8 cellular contexts compared by ENCODE assay signal in the genomic region with DNA sequence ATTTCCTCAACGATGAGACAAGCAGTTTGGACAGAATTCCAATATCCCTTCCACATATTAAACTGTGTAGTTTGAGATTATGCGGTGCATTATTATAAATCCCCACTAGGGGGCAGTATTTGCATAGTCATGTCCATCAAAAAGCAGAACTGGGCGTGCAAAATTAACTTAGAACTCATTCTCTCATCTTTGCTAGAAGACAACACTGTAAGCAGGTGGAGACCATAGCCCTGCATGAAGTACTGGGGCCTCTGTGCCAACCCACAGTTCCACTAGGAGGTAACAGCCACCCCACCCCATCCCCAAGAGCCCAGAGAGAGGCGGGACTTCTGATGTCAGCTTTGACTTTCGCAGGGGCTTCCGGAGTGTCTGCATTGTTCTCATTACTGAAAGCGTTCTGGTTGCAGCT.
DNase-seq lines count a peak whose midpoint lies in the region; ATAC-seq and TF ChIP-seq lines count a peak whose summit lies in the region.

No MANE protein-coding gene starts in this region.

- H3K9me2 ChIP-seq in OCI-LY1 (ENCODE audit: low read depth, low read length), result no peaks in the 10 kb centered on the region

- CTCF ChIA-PET in activated CD4-positive, alpha-beta T cell treated with anti-CD3 and anti-CD28 coated beads, Interleukin-2, amount 10 ng/mL, durations not matched to agents 7 days and 5 days (lab: Charles Lee), result no interaction called here

- no peak overlapping the region for H3K4me3 ChIP-seq in OCI-LY1 (ENCODE audit: low read depth, low read length, poor library complexity, severe bottlenecking)

- H3K4me1 ChIP-seq in OCI-LY1 (ENCODE audit: insufficient read depth, low read length, severe bottlenecking), result no peaks in the 10 kb centered on the region

- H4K20me1 ChIP-seq in OCI-LY1 (ENCODE audit: insufficient read depth, low read length), result no peaks in the 10 kb centered on the region

- peak overlapping the region; percentile 43 for H3K27ac Mint-ChIP-seq in activated CD4-positive, alpha-beta T cell treated with anti-CD3 and anti-CD28 coated beads, Interleukin-2, amount 10 ng/mL, durations not matched to agents 7 days and 5 days
- H3K27ac Mint-ChIP-seq in stimulated activated naive B cell treated with anti-CD40 and anti-IgM and Interleukin-4, amounts not matched to agents 10 μg/mL and 1 μg/mL and 100 μg/mL, for 72 hours, result no peak overlapping the region

- TF ChIP-seq EP300 in Ishikawa (IDR thresholded peaks at IDR 0.05; ENCODE audit: borderline replicate concordance), result no peak

- no peaks in the 10 kb centered on the region for H3K4me1 Mint-ChIP-seq in activated CD4-positive, alpha-beta T cell treated with anti-CD3 and anti-CD28 coated beads, Interleukin-2, amount 10 ng/mL, durations not matched to agents 7 days and 5 days
- H3K4me1 Mint-ChIP-seq in stimulated activated naive B cell treated with anti-CD40 and anti-IgM and Interleukin-4, amounts not matched to agents 10 μg/mL and 1 μg/mL and 100 μg/mL, for 72 hours, result peaks cover 4 to 7% of the 10 kb centered on the region in 2 donors

- no peak overlapping the region for H2AFZ ChIP-seq in OCI-LY1 (ENCODE audit: low read length)

- peak; percentile 60 for ATAC-seq in stimulated activated naive B cell treated with anti-CD40 and anti-IgM and Interleukin-4, amounts not matched to agents 10 μg/mL and 1 μg/mL and 100 μg/mL, for 72 hours (replicated peaks)
- no peak for ATAC-seq in GM21737 (IDR thresholded peaks at IDR 0.05; ENCODE audit: unreplicated experiment)

- H3K36me3 ChIP-seq in OCI-LY1 (ENCODE audit: insufficient read depth, low read length), result no peaks in the 10 kb centered on the region

- H3K4me3 Mint-ChIP-seq in activated CD4-positive, alpha-beta T cell treated with anti-CD3 and anti-CD28 coated beads, Interleukin-2, amount 10 ng/mL, durations not matched to agents 7 days and 5 days, result no peak overlapping the region
- peak overlapping the region; percentile 60 to 72 for H3K4me3 Mint-ChIP-seq in stimulated activated naive B cell treated with anti-CD40 and anti-IgM and Interleukin-4, amounts not matched to agents 10 μg/mL and 1 μg/mL and 100 μg/mL, for 72 hours

- H3K9ac ChIP-seq in OCI-LY1 (ENCODE audit: low read length), result no peak overlapping the region

- no peaks in the 10 kb centered on the region for H3K27me3 ChIP-seq in OCI-LY1 (ENCODE audit: insufficient read depth, low read length)

- H3K36me3 Mint-ChIP-seq in activated CD4-positive, alpha-beta T cell treated with anti-CD3 and anti-CD28 coated beads, Interleukin-2, amount 10 ng/mL, durations not matched to agents 7 days and 5 days (ENCODE audit: low read depth), result no peaks in the 10 kb centered on the region
- no peaks in the 10 kb centered on the region for H3K36me3 Mint-ChIP-seq in stimulated activated naive B cell treated with anti-CD40 and anti-IgM and Interleukin-4, amounts not matched to agents 10 μg/mL and 1 μg/mL and 100 μg/mL, for 72 hours

- peak; percentile 75 for TF ChIP-seq RAD21 in Ishikawa (IDR thresholded peaks at IDR 0.05; ENCODE audit: low read depth)

- H3K9me3 ChIP-seq in OCI-LY1 (ENCODE audit: low read length), result no peaks in the 10 kb centered on the region

- POLR2A ChIA-PET in activated CD4-positive, alpha-beta T cell treated with anti-CD3 and anti-CD28 coated beads, Interleukin-2, amount 10 ng/mL, durations not matched to agents 7 days and 5 days (lab: Charles Lee), result no interaction called here

- H3F3A ChIP-seq in OCI-LY1 (ENCODE audit: insufficient read depth, low read length), result no peaks in the 10 kb centered on the region; the same call in 1 of the 2 replicates

- peak; percentile 57 for DNase-seq in activated CD4-positive, alpha-beta T cell treated with anti-CD3 and anti-CD28 coated beads, Interleukin-2, amount 10 ng/mL, durations not matched to agents 7 days and 5 days
- no peak for DNase-seq in activated CD4-positive, alpha-beta T cell treated with anti-CD3 and anti-CD28 coated beads, Interleukin-2, amount 50 U/mL, for 48 hours
- peak; percentile 12 for DNase-seq in brain pericyte (ENCODE audit: low read depth, low spot score)
- peak; percentile 95 for DNase-seq in inferior parietal cortex (ENCODE audit: extremely low spot score)
- peak; percentile 9 for DNase-seq in stimulated activated naive B cell treated with anti-CD40 and anti-IgM and Interleukin-4, amounts not matched to agents 10 μg/mL and 1 μg/mL and 100 μg/mL, for 72 hours

- peaks cover 4% of the 10 kb centered on the region for H3K27me3 Mint-ChIP-seq in activated CD4-positive, alpha-beta T cell treated with anti-CD3 and anti-CD28 coated beads, Interleukin-2, amount 10 ng/mL, durations not matched to agents 7 days and 5 days
- no peaks in the 10 kb centered on the region for H3K27me3 Mint-ChIP-seq in stimulated activated naive B cell treated with anti-CD40 and anti-IgM and Interleukin-4, amounts not matched to agents 10 μg/mL and 1 μg/mL and 100 μg/mL, for 72 hours

- TF ChIP-seq CTCF in OCI-LY1 (IDR thresholded peaks at IDR 0.05; ENCODE audit: low read length), result peak; percentile 83

- no peak overlapping the region for H3K27ac ChIP-seq in OCI-LY1 (ENCODE audit: low read depth, low read length, poor library complexity, severe bottlenecking)

- no peaks in the 10 kb centered on the region for H3K79me2 ChIP-seq in OCI-LY1 (ENCODE audit: insufficient read depth, low read length)

- no peak overlapping the region for H3K4me2 ChIP-seq in OCI-LY1 (ENCODE audit: low read length)

- H3K9me3 Mint-ChIP-seq in activated CD4-positive, alpha-beta T cell treated with anti-CD3 and anti-CD28 coated beads, Interleukin-2, amount 10 ng/mL, durations not matched to agents 7 days and 5 days, result no peaks in the 10 kb centered on the region
- H3K9me3 Mint-ChIP-seq in stimulated activated naive B cell treated with anti-CD40 and anti-IgM and Interleukin-4, amounts not matched to agents 10 μg/mL and 1 μg/mL and 100 μg/mL, for 72 hours, result no peaks in the 10 kb centered on the region

TF ChIP-seq in Ishikawa, 13 proteins besides CTCF, POLR2A, EP300 and RAD21:
- TF ChIP-seq TCF12 (IDR thresholded peaks at IDR 0.05; ENCODE audit: low read depth) (no peak), TAF1 (IDR thresholded peaks at IDR 0.05; ENCODE audit: low read depth) (no peak), CEBPB (IDR thresholded peaks at IDR 0.05) (no peak), FOXM1 (IDR thresholded peaks at IDR 0.05; ENCODE audit: borderline replicate concordance, low read depth) (no peak), YY1 (IDR thresholded peaks at IDR 0.05; ENCODE audit: low read depth) (no peak), NFIC (IDR thresholded peaks at IDR 0.05) (no peak), ZBTB7A (IDR thresholded peaks at IDR 0.05; ENCODE audit: low read depth) (no peak), CREB1 (IDR thresholded peaks at IDR 0.05; ENCODE audit: low read depth) (no peak), TEAD4 (IDR thresholded peaks at IDR 0.05) (no peak), EGR1 (IDR thresholded peaks at IDR 0.05) (no peak)
- TF ChIP-seq, protein P1, sequence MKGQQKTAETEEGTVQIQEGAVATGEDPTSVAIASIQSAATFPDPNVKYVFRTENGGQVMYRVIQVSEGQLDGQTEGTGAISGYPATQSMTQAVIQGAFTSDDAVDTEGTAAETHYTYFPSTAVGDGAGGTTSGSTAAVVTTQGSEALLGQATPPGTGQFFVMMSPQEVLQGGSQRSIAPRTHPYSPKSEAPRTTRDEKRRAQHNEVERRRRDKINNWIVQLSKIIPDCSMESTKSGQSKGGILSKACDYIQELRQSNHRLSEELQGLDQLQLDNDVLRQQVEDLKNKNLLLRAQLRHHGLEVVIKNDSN (IDR thresholded peaks at IDR 0.05), result no peak
- TF ChIP-seq, protein P2, sequence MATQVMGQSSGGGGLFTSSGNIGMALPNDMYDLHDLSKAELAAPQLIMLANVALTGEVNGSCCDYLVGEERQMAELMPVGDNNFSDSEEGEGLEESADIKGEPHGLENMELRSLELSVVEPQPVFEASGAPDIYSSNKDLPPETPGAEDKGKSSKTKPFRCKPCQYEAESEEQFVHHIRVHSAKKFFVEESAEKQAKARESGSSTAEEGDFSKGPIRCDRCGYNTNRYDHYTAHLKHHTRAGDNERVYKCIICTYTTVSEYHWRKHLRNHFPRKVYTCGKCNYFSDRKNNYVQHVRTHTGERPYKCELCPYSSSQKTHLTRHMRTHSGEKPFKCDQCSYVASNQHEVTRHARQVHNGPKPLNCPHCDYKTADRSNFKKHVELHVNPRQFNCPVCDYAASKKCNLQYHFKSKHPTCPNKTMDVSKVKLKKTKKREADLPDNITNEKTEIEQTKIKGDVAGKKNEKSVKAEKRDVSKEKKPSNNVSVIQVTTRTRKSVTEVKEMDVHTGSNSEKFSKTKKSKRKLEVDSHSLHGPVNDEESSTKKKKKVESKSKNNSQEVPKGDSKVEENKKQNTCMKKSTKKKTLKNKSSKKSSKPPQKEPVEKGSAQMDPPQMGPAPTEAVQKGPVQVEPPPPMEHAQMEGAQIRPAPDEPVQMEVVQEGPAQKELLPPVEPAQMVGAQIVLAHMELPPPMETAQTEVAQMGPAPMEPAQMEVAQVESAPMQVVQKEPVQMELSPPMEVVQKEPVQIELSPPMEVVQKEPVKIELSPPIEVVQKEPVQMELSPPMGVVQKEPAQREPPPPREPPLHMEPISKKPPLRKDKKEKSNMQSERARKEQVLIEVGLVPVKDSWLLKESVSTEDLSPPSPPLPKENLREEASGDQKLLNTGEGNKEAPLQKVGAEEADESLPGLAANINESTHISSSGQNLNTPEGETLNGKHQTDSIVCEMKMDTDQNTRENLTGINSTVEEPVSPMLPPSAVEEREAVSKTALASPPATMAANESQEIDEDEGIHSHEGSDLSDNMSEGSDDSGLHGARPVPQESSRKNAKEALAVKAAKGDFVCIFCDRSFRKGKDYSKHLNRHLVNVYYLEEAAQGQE (IDR thresholded peaks at IDR 0.05; ENCODE audit: low read depth), result no peak
- TF ChIP-seq, protein P3, sequence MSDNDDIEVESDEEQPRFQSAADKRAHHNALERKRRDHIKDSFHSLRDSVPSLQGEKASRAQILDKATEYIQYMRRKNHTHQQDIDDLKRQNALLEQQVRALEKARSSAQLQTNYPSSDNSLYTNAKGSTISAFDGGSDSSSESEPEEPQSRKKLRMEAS (IDR thresholded peaks at IDR 0.05), result no peak

Comparison
In these comparisons a context has a peak if more than half of its experiments do, and no peak if none do; other contexts are left out.
1. DNase-seq: peak in activated CD4-positive, alpha-beta T cell treated with anti-CD3 and anti-CD28 coated beads, Interleukin-2, amount 10 ng/mL, durations not matched to agents 7 days and 5 days (single experiment), brain pericyte (single experiment), inferior parietal cortex (single experiment) and stimulated activated naive B cell treated with anti-CD40 and anti-IgM and Interleukin-4, amounts not matched to agents 10 μg/mL and 1 μg/mL and 100 μg/mL, for 72 hours (single experiment); none in activated CD4-positive, alpha-beta T cell treated with anti-CD3 and anti-CD28 coated beads, Interleukin-2, amount 50 U/mL, for 48 hours (0 of 2).